Comparison of ENCODE assay signal across 24 cellular contexts in genomic region chr11:59801160-59801706, GRCh38. TPM values are rescaled to one million over a fixed set of nuclear protein-coding genes. Genes with fewer than 3 reads are reported as not detected.
DNase-seq lines count a peak whose midpoint lies in the region; ATAC-seq and TF ChIP-seq lines count a peak whose summit lies in the region.
"Had no signal": no experiment of that assay in that cellular context is flagged by ENCODE, and none has a peak within 500 bp of the region (broad histone marks: within the 10 kb centered on the region; RNA-seq: fewer than 3 reads in every experiment).

No MANE protein-coding gene starts in this region.

- H3K4me3 Mint-ChIP-seq in stimulated activated effector memory CD8-positive, alpha-beta T cell treated with anti-CD3 and anti-CD28 coated beads, Interleukin-12 subunit alpha, Interleukin-12 subunit beta, amount 100 ng/mL, for 72 hours: no peak overlapping the region
- H3K4me3 Mint-ChIP-seq: activated naive CD4-positive, alpha-beta T cell treated with anti-CD3 and anti-CD28 coated beads, Interleukin-2, amount 50 U/mL, for 24 hours; central memory CD8-positive, alpha-beta T cell; memory B cell; naive B cell; stimulated activated naive CD8-positive, alpha-beta T cell treated with anti-CD3 and anti-CD28 coated beads, Interleukin-15, amount 100 ng/mL, for 72 hours had no signal

- H3F3A ChIP-seq in SK-N-SH (replicated peaks; ENCODE audit: insufficient read depth): peaks cover 25% of the 10 kb centered on the region

- H3K4me3 ChIP-seq in SK-N-SH (ENCODE audit: low read depth in 2 of 2, low read length in 1 of 2) (no peak overlapping the region), WERI-Rb-1 (ENCODE audit: low read depth, low read length) (no peak overlapping the region), esophagus squamous epithelium (no peak overlapping the region)
- H3K4me3 ChIP-seq: BLaER1, upper lobe of left lung had no signal

- no peaks in the 10 kb centered on the region for H3K9me3 Mint-ChIP-seq in stimulated activated effector memory CD8-positive, alpha-beta T cell treated with anti-CD3 and anti-CD28 coated beads, Interleukin-12 subunit alpha, Interleukin-12 subunit beta, amount 100 ng/mL, for 72 hours
- H3K9me3 Mint-ChIP-seq: activated naive CD4-positive, alpha-beta T cell treated with anti-CD3 and anti-CD28 coated beads, Interleukin-2, amount 50 U/mL, for 24 hours; central memory CD8-positive, alpha-beta T cell; memory B cell; naive B cell; stimulated activated naive CD8-positive, alpha-beta T cell treated with anti-CD3 and anti-CD28 coated beads, Interleukin-15, amount 100 ng/mL, for 72 hours had no signal

- POLR2A ChIA-PET in SK-N-SH (lab: Yijun Ruan, JAX): interaction anchor here (0.6 kb wide), 1 partner anchor 46 kb away, joined by 4 read pairs; the partner anchor contains the start of gene STX3

- H2AFZ ChIP-seq in SK-N-SH (ENCODE audit: low read depth): no peak overlapping the region

- TF ChIP-seq POLR2A in esophagus squamous epithelium (IDR thresholded peaks at IDR 0.05): no peak

- H3K4me1 Mint-ChIP-seq in stimulated activated effector memory CD8-positive, alpha-beta T cell treated with anti-CD3 and anti-CD28 coated beads, Interleukin-12 subunit alpha, Interleukin-12 subunit beta, amount 100 ng/mL, for 72 hours: no peaks in the 10 kb centered on the region
- H3K4me1 Mint-ChIP-seq: activated naive CD4-positive, alpha-beta T cell treated with anti-CD3 and anti-CD28 coated beads, Interleukin-2, amount 50 U/mL, for 24 hours; central memory CD8-positive, alpha-beta T cell; memory B cell; naive B cell; stimulated activated naive CD8-positive, alpha-beta T cell treated with anti-CD3 and anti-CD28 coated beads, Interleukin-15, amount 100 ng/mL, for 72 hours had no signal

- DNase-seq in SK-N-SH: no peak
- DNase-seq in WERI-Rb-1: no peak
- no peak for DNase-seq in esophagus squamous epithelium (lab: John Stamatoyannopoulos, UW)
- DNase-seq in stimulated activated effector memory CD8-positive, alpha-beta T cell treated with anti-CD3 and anti-CD28 coated beads, Interleukin-12 subunit alpha, Interleukin-12 subunit beta, amount 100 ng/mL, for 72 hours (ENCODE audit: low spot score in 2 of 2): no peak
- no peak for DNase-seq in ACHN
- no peak for DNase-seq in Kasumi-1 (lab: John Stamatoyannopoulos, UW)
- DNase-seq in activated CD4-positive, CD25-positive, alpha-beta regulatory T cell treated with anti-CD3 and anti-CD28 coated beads, Interleukin-2, amount 50 U/mL, for 72 hours: no peak
- DNase-seq: aorta; COR-L47; EL; naive B cell; NCI-H526; right cardiac atrium; stimulated activated naive CD8-positive, alpha-beta T cell treated with anti-CD3 and anti-CD28 coated beads, Interleukin-15, amount 100 ng/mL, for 72 hours; upper lobe of left lung had no signal

- no peaks in the 10 kb centered on the region for H3K4me1 ChIP-seq in SK-N-SH (ENCODE audit: control insufficient read depth in 1 of 2, insufficient read depth in 2 of 2, low read depth in 1 of 2, low read length in 1 of 2)
- H3K4me1 ChIP-seq in esophagus squamous epithelium: peaks cover 0 to 24% (median 3%) of the 10 kb centered on the region in 3 donors
- H3K4me1 ChIP-seq: BLaER1 had no signal

- intact Hi-C loops in esophagus squamous epithelium (cut with DNase I): loop anchor here (5.0 to 10.0 kb wide), 2 partner anchors 49 to 126 kb away; no protein-coding TSS in a partner anchor

- CTCF ChIA-PET in SK-N-SH (lab: Yijun Ruan, JAX): interaction anchor here (0.8 to 7.2 kb wide), 18 partner anchors 8 to 113 kb away, joined by 3 to 88 read pairs (median 4); partner anchors contain the start of gene STX3

- H3K4me2 ChIP-seq in SK-N-SH: no peak overlapping the region
- H3K4me2 ChIP-seq: BLaER1 had no signal

- no peak for TF ChIP-seq RAD21 in SK-N-SH (IDR thresholded peaks at IDR 0.05; ENCODE audit: low read length)

- H3K79me2 ChIP-seq in SK-N-SH (ENCODE audit: insufficient read depth): no peaks in the 10 kb centered on the region

- no peak for TF ChIP-seq CTCF in SK-N-SH (IDR thresholded peaks at IDR 0.05)
- no peak for TF ChIP-seq CTCF in WERI-Rb-1 (IDR thresholded peaks at IDR 0.05; ENCODE audit: low read depth, low read length)
- TF ChIP-seq CTCF in esophagus squamous epithelium (IDR thresholded peaks at IDR 0.05): no peak

- H3K36me3 Mint-ChIP-seq in stimulated activated effector memory CD8-positive, alpha-beta T cell treated with anti-CD3 and anti-CD28 coated beads, Interleukin-12 subunit alpha, Interleukin-12 subunit beta, amount 100 ng/mL, for 72 hours: peaks cover 49% of the 10 kb centered on the region

- H3K9me3 ChIP-seq in SK-N-SH (no peaks in the 10 kb centered on the region), WERI-Rb-1 (ENCODE audit: severe bottlenecking) (no peaks in the 10 kb centered on the region), esophagus squamous epithelium (no peaks in the 10 kb centered on the region)
- H3K9me3 ChIP-seq: BLaER1, upper lobe of left lung had no signal

- ATAC-seq in SK-N-SH treated with all-trans-retinoic acid at 6 μM for 48 hours: no peak
- ATAC-seq in stimulated activated effector memory CD8-positive, alpha-beta T cell treated with anti-CD3 and anti-CD28 coated beads, Interleukin-12 subunit alpha, Interleukin-12 subunit beta, amount 100 ng/mL, for 72 hours: no peak
- ATAC-seq: stimulated activated naive CD8-positive, alpha-beta T cell treated with anti-CD3 and anti-CD28 coated beads, Interleukin-15, amount 100 ng/mL, for 72 hours had no signal

- no peak for TF ChIP-seq EP300 in SK-N-SH (IDR thresholded peaks at IDR 0.05; ENCODE audit: borderline replicate concordance in 1 of 2, low read depth in 1 of 2, low read length in 1 of 2)

- peaks cover 48 to 51% of the 10 kb centered on the region in 2 experiments for H3K36me3 ChIP-seq in SK-N-SH (replicated peaks in 1 of 2; ENCODE audit: control insufficient read depth in 1 of 2, insufficient read depth in 2 of 2, low read length in 1 of 2)
- peaks cover 85% of the 10 kb centered on the region for H3K36me3 ChIP-seq in WERI-Rb-1
- peaks cover 0 to 75% (median 4%) of the 10 kb centered on the region in 3 donors for H3K36me3 ChIP-seq in esophagus squamous epithelium

- 71% methylated on average over 2 of the region's 2 CpGs for WGBS in SK-N-SH (ENCODE audit: low lambda C conversion rate)
- WGBS in esophagus squamous epithelium, 2 donors: 25 to 29% methylated on average over 2 of the region's 2 CpGs

- H3K27me3 ChIP-seq in SK-N-SH (ENCODE audit: insufficient read depth): no peaks in the 10 kb centered on the region
- H3K27me3 ChIP-seq in WERI-Rb-1 (ENCODE audit: insufficient read depth, low read depth, severe bottlenecking): no peaks in the 10 kb centered on the region
- H3K27me3 ChIP-seq in esophagus squamous epithelium: no peaks in the 10 kb centered on the region
- H3K27me3 ChIP-seq: BLaER1, upper lobe of left lung had no signal

- no peaks in the 10 kb centered on the region for H4K20me1 ChIP-seq in SK-N-SH (ENCODE audit: insufficient read depth)
- H4K20me1 ChIP-seq: BLaER1 had no signal

- H3K9ac ChIP-seq in SK-N-SH: no peak overlapping the region

- H3K9me2 ChIP-seq in SK-N-SH: no peaks in the 10 kb centered on the region

- H3K27ac Mint-ChIP-seq in stimulated activated effector memory CD8-positive, alpha-beta T cell treated with anti-CD3 and anti-CD28 coated beads, Interleukin-12 subunit alpha, Interleukin-12 subunit beta, amount 100 ng/mL, for 72 hours: peak overlapping the region; percentile 67
- H3K27ac Mint-ChIP-seq: activated naive CD4-positive, alpha-beta T cell treated with anti-CD3 and anti-CD28 coated beads, Interleukin-2, amount 50 U/mL, for 24 hours; memory B cell had no signal

- H3K27ac ChIP-seq in SK-N-SH (ENCODE audit: low read depth in 2 of 2, low read length in 1 of 2) (peak overlapping the region in 1 of 2 experiments; percentile 43; a peak in 1 of 4 replicates), WERI-Rb-1 (peak overlapping the region; percentile 31), esophagus squamous epithelium (peak overlapping the region in 3 of 4 donors; percentile 7 to 37 (median 25))
- H3K27ac ChIP-seq: BLaER1 had no signal

- in situ Hi-C loops in ACHN (cut with HindIII; ENCODE audit: low pct_ligation_motif_present, low pct_unique_long_range_greater_than_20kb, low sequenced_read_pairs): no loop called here

TF ChIP-seq in SK-N-SH, 30 proteins besides CTCF, POLR2A, EP300 and RAD21 (continues in another document):
- TF ChIP-seq FOXJ3 (CRISPR knock-in tag; IDR thresholded peaks at IDR 0.05) (no peak), YY1 (IDR thresholded peaks at IDR 0.05; ENCODE audit: low read depth) (no peak), NFIC (IDR thresholded peaks at IDR 0.05; ENCODE audit: borderline replicate concordance) (0 out of 2 replicates have a peak, but pooled peaks have one; percentile 20), RCOR1 (IDR thresholded peaks at IDR 0.05; ENCODE audit: low read length) (no peak)

TF ChIP-seq in SK-N-SH treated with all-trans-retinoic acid at 6 μM for 48 hours, 23 proteins besides CTCF, POLR2A, EP300 and RAD21 (continues in another document):
- TF ChIP-seq ESRRG (CRISPR knock-in tag; IDR thresholded peaks at IDR 0.05) (no peak), GLIS3 (CRISPR knock-in tag; IDR thresholded peaks at IDR 0.05) (no peak), ISL1 (CRISPR knock-in tag; IDR thresholded peaks at IDR 0.05) (no peak), ZNF565 (CRISPR knock-in tag; conservative IDR thresholded peaks at IDR 0.05; ENCODE audit: low read depth) (no peak), ZFP3 (CRISPR knock-in tag; IDR thresholded peaks at IDR 0.05) (no peak), SNAI2 (CRISPR knock-in tag; IDR thresholded peaks at IDR 0.05) (no peak), TCF4 (CRISPR knock-in tag; IDR thresholded peaks at IDR 0.05; ENCODE audit: borderline replicate concordance) (no peak), ZFP30 (CRISPR knock-in tag; IDR thresholded peaks at IDR 0.05) (no peak), ZNF8 (CRISPR knock-in tag; IDR thresholded peaks at IDR 0.05) (no peak), ZNF70 (CRISPR knock-in tag; IDR thresholded peaks at IDR 0.05) (no peak), BACH2 (CRISPR knock-in tag; IDR thresholded peaks at IDR 0.05; ENCODE audit: borderline replicate concordance) (no peak), OSR1 (CRISPR knock-in tag; IDR thresholded peaks at IDR 0.05) (no peak), ZC3H10 (CRISPR knock-in tag; IDR thresholded peaks at IDR 0.05) (no peak)

RNA-seq across cellular contexts. Expression of gene MRPL16, which starts 9.3 kb away (rescaled TPM):
- 70.1 and 77.6 TPM in 2 replicates for polyA plus RNA-seq in SK-N-SH (2012; rRNA removed)
- 83.3 and 91.2 TPM in 2 replicates for polyA plus RNA-seq in SK-N-SH (2012; cell fraction: cytosol; rRNA removed)
- polyA plus RNA-seq in SK-N-SH (2012; cell fraction: nucleus; rRNA removed): 46.4 and 50.2 TPM in 2 replicates
- 10 to 100 TPM; 31.4 to 41.6 (median 40.3) TPM for total RNA-seq in esophagus squamous epithelium

RNA-seq across cellular contexts. Expression of gene CBLIF, which starts 44.1 kb away (rescaled TPM):
- not detected in 2 replicates for polyA plus RNA-seq in SK-N-SH (2012; rRNA removed)
- polyA plus RNA-seq in SK-N-SH (2012; cell fraction: cytosol; rRNA removed): not detected in 2 replicates
- not detected in 2 replicates for polyA plus RNA-seq in SK-N-SH (2012; cell fraction: nucleus; rRNA removed)
- total RNA-seq in esophagus squamous epithelium: not detected
- total RNA-seq: activated CD8-positive, alpha-beta memory T cell treated with anti-CD3 and anti-CD28 coated beads for 36 hours; aorta; glomerular endothelial cell; MCF 10A; osteoblast; right cardiac atrium; upper lobe of left lung had no signal
- polyA plus RNA-seq: right cardiac atrium had no signal

RNA-seq across cellular contexts. Expression of gene STX3, which starts 46.1 kb away (rescaled TPM):
- polyA plus RNA-seq in SK-N-SH (2012; rRNA removed): 21.4 and 26.6 TPM in 2 replicates
- polyA plus RNA-seq in SK-N-SH (2012; cell fraction: cytosol; rRNA removed): 31.2 and 37.3 TPM in 2 replicates
- polyA plus RNA-seq in SK-N-SH (2012; cell fraction: nucleus; rRNA removed): 36.5 and 43.6 TPM in 2 replicates
- 10 to 100 TPM; 12.9 to 25.6 (median 19.3) TPM for total RNA-seq in esophagus squamous epithelium
